ENCODE assay signal across 1 cellular context in the genomic region with DNA sequence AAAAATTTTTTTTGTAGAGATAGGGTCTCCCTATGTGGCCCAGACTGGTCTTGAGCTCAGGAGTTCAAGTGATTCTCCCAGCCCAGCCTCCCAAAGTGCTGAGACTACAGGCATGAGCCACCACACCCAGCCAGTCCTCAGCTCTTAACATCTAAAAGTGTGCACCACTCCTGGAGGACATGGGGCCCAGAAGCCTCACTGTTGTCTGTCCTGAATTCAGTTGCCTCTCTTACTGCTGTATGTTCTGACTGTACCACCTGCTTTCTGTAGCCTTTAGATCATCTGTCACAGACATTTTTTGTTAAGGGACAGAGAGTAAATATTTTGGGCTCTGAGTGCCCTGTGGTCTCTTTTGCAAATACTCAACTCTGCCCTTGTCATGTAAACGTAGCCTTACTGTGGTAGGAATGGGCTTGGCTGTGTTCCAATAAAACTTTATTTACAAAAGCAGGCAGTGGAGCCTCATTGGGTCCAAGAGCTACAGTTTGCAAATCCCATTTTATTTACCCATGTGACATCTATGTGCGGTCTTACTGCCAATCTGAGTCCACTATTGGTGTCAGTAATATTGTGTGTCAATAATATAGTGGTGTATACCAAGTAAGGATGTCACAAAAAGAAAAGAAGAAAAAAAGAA.
TF ChIP-seq lines count a peak whose summit lies in the region.

No MANE protein-coding gene starts in this region.

TF ChIP-seq in GM12878, 131 proteins besides CTCF, POLR2A, EP300 and RAD21:
- TF ChIP-seq EED (IDR thresholded peaks at IDR 0.05; ENCODE audit: low read depth), result no peak
- TF ChIP-seq, protein P1, sequence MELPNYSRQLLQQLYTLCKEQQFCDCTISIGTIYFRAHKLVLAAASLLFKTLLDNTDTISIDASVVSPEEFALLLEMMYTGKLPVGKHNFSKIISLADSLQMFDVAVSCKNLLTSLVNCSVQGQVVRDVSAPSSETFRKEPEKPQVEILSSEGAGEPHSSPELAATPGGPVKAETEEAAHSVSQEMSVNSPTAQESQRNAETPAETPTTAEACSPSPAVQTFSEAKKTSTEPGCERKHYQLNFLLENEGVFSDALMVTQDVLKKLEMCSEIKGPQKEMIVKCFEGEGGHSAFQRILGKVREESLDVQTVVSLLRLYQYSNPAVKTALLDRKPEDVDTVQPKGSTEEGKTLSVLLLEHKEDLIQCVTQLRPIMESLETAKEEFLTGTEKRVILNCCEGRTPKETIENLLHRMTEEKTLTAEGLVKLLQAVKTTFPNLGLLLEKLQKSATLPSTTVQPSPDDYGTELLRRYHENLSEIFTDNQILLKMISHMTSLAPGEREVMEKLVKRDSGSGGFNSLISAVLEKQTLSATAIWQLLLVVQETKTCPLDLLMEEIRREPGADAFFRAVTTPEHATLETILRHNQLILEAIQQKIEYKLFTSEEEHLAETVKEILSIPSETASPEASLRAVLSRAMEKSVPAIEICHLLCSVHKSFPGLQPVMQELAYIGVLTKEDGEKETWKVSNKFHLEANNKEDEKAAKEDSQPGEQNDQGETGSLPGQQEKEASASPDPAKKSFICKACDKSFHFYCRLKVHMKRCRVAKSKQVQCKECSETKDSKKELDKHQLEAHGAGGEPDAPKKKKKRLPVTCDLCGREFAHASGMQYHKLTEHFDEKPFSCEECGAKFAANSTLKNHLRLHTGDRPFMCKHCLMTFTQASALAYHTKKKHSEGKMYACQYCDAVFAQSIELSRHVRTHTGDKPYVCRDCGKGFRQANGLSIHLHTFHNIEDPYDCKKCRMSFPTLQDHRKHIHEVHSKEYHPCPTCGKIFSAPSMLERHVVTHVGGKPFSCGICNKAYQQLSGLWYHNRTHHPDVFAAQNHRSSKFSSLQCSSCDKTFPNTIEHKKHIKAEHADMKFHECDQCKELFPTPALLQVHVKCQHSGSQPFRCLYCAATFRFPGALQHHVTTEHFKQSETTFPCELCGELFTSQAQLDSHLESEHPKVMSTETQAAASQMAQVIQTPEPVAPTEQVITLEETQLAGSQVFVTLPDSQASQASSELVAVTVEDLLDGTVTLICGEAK (IDR thresholded peaks at IDR 0.05; ENCODE audit: borderline replicate concordance), result peak; percentile 66
